32 cellular contexts compared by ENCODE assay signal in the genomic region with DNA sequence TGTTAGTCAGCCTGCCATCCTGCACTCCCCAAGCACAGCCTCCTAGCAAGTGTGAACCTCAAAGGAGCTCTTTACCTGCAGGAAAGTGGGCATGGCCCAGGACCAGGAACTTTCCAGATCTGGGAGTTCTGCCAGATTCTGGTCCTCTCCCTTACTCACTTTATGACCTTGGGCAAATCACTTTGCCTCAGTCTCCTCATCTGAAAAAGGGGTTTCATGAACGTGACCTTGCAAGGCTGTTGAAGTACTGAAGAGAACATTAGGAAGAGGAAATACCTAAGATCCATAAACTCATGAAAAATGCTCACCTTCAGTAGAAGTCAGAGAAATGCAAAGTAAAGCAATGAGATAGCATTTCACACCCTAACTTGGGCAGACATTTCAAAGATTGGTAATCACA.
"Had no signal": no experiment of that assay in that cellular context is flagged by ENCODE, and none has a peak within 500 bp of the region (broad histone marks: within the 10 kb centered on the region; RNA-seq: fewer than 3 reads in every experiment).

No MANE protein-coding gene starts in this region.

- H3K4me1 Mint-ChIP-seq: activated CD4-positive, alpha-beta T cell treated with anti-CD3 and anti-CD28 coated beads for 36 hours; activated CD4-positive, alpha-beta T cell treated with anti-CD3 and anti-CD28 coated beads, Interleukin-2, amount 10 ng/mL, durations not matched to agents 24 days and 14 days; activated naive CD4-positive, alpha-beta T cell treated with anti-CD3 and anti-CD28 coated beads, Interleukin-2, amount 10 ng/mL, durations not matched to agents 7 days and 5 days; activated naive CD8-positive, alpha-beta T cell treated with anti-CD3 and anti-CD28 coated beads, Interleukin-2, amount 10 ng/mL, durations not matched to agents 7 days and 5 days; brain had no signal

- DNase-seq: activated CD4-positive, alpha-beta memory T cell treated with anti-CD3 and anti-CD28 coated beads for 36 hours; activated CD4-positive, alpha-beta T cell treated with anti-CD3 and anti-CD28 coated beads for 36 hours; activated CD4-positive, alpha-beta T cell treated with anti-CD3 and anti-CD28 coated beads, Interleukin-2, amount 10 ng/mL, durations not matched to agents 24 days and 14 days; activated CD4-positive, CD25-positive, alpha-beta regulatory T cell; activated CD4-positive, CD25-positive, alpha-beta regulatory T cell treated with anti-CD3 and anti-CD28 coated beads, Interleukin-2, amount 50 U/mL, for 72 hours; activated CD8-positive, alpha-beta memory T cell treated with anti-CD3 and anti-CD28 coated beads, Interleukin-2, amount 50 U/mL, for 48 hours; activated CD8-positive, alpha-beta T cell treated with anti-CD3 and anti-CD28 coated beads, Interleukin-2, amount 10 ng/mL, durations not matched to agents 7 days and 5 days; activated gamma-delta T cell; activated naive CD4-positive, alpha-beta T cell; activated naive CD4-positive, alpha-beta T cell treated with anti-CD3 and anti-CD28 coated beads, Interleukin-2, amount 10 ng/mL, durations not matched to agents 7 days and 5 days; activated naive CD8-positive, alpha-beta T cell treated with anti-CD3 and anti-CD28 coated beads, Interleukin-2, amount 10 ng/mL, durations not matched to agents 7 days and 5 days; activated T-cell treated with anti-CD3 and anti-CD28 coated beads for 4 hours; activated T-cell treated with anti-CD3 and anti-CD28 coated beads, Interleukin-2, amount 50 U/mL, for 24 hours; activated T-cell treated with anti-CD3 and anti-CD28 coated beads, Interleukin-2, amount 50 U/mL, for 72 hours; central memory CD4-positive, alpha-beta T cell; cerebellar nuclear complex; dermis blood vessel endothelial cell; effector CD4-positive, alpha-beta T cell; effector memory CD8-positive, alpha-beta T cell; erythroblast; foreskin keratinocyte; gastrocnemius medialis; glutamatergic neuron; heart left ventricle; T-helper 2 cell had no signal

- ATAC-seq: activated CD4-positive, alpha-beta T cell treated with anti-CD3 and anti-CD28 coated beads for 36 hours; activated CD8-positive, alpha-beta T cell treated with anti-CD3 and anti-CD28 coated beads, Interleukin-2, amount 10 ng/mL, durations not matched to agents 7 days and 5 days; activated naive CD4-positive, alpha-beta T cell treated with anti-CD3 and anti-CD28 coated beads, Interleukin-2, amount 50 U/mL, for 72 hours; activated T-cell treated with anti-CD3 and anti-CD28 coated beads, Interleukin-2, amount 50 U/mL, for 72 hours; effector memory CD8-positive, alpha-beta T cell; foreskin keratinocyte; gastrocnemius medialis; heart left ventricle had no signal

- H3K36me3 ChIP-seq: breast epithelium had no signal

- H3K4me1 ChIP-seq: ascending aorta, breast epithelium, foreskin keratinocyte, gastrocnemius medialis had no signal

- H3K9me3 ChIP-seq: ascending aorta, breast epithelium, esophagus muscularis mucosa, gastrocnemius medialis, heart left ventricle had no signal

- H3K27ac ChIP-seq: ascending aorta, breast epithelium, cardiac muscle cell, coronary artery, esophagus muscularis mucosa, foreskin keratinocyte, gastrocnemius medialis, heart left ventricle had no signal

- H3K36me3 Mint-ChIP-seq: activated CD4-positive, alpha-beta memory T cell treated with anti-CD3 and anti-CD28 coated beads for 36 hours; activated naive CD4-positive, alpha-beta T cell treated with anti-CD3 and anti-CD28 coated beads, Interleukin-2, amount 10 ng/mL, durations not matched to agents 7 days and 5 days had no signal

- H3K4me3 ChIP-seq: ascending aorta, breast epithelium, cardiac muscle cell, coronary artery, esophagus muscularis mucosa, gastrocnemius medialis, heart left ventricle had no signal

- H3K27ac Mint-ChIP-seq: activated CD4-positive, alpha-beta memory T cell treated with anti-CD3 and anti-CD28 coated beads for 36 hours; activated CD4-positive, alpha-beta T cell treated with anti-CD3 and anti-CD28 coated beads for 36 hours; activated CD4-positive, alpha-beta T cell treated with anti-CD3 and anti-CD28 coated beads, Interleukin-2, amount 10 ng/mL, durations not matched to agents 24 days and 14 days; activated CD8-positive, alpha-beta T cell treated with anti-CD3 and anti-CD28 coated beads, Interleukin-2, amount 10 ng/mL, durations not matched to agents 7 days and 5 days; activated naive CD4-positive, alpha-beta T cell treated with anti-CD3 and anti-CD28 coated beads, Interleukin-2, amount 10 ng/mL, durations not matched to agents 7 days and 5 days; activated naive CD4-positive, alpha-beta T cell treated with anti-CD3 and anti-CD28 coated beads, Interleukin-2, amount 50 U/mL, for 72 hours; activated naive CD8-positive, alpha-beta T cell treated with anti-CD3 and anti-CD28 coated beads, Interleukin-2, amount 10 ng/mL, durations not matched to agents 7 days and 5 days; activated T-cell treated with anti-CD3 and anti-CD28 coated beads, Interleukin-2, amount 50 U/mL, for 24 hours; activated T-cell treated with anti-CD3 and anti-CD28 coated beads, Interleukin-2, amount 50 U/mL, for 72 hours; effector memory CD8-positive, alpha-beta T cell had no signal

- H3K4me3 Mint-ChIP-seq: activated CD4-positive, alpha-beta memory T cell treated with anti-CD3 and anti-CD28 coated beads for 36 hours; activated CD4-positive, alpha-beta T cell treated with anti-CD3 and anti-CD28 coated beads for 36 hours; activated CD4-positive, alpha-beta T cell treated with anti-CD3 and anti-CD28 coated beads, Interleukin-2, amount 10 ng/mL, durations not matched to agents 24 days and 14 days; activated CD8-positive, alpha-beta T cell treated with anti-CD3 and anti-CD28 coated beads, Interleukin-2, amount 10 ng/mL, durations not matched to agents 7 days and 5 days; activated naive CD4-positive, alpha-beta T cell treated with anti-CD3 and anti-CD28 coated beads, Interleukin-2, amount 10 ng/mL, durations not matched to agents 7 days and 5 days; activated naive CD8-positive, alpha-beta T cell treated with anti-CD3 and anti-CD28 coated beads, Interleukin-2, amount 10 ng/mL, durations not matched to agents 7 days and 5 days; activated T-cell treated with anti-CD3 and anti-CD28 coated beads, Interleukin-2, amount 50 U/mL, for 24 hours; activated T-cell treated with anti-CD3 and anti-CD28 coated beads, Interleukin-2, amount 50 U/mL, for 72 hours; brain; effector memory CD8-positive, alpha-beta T cell had no signal

- H3K27me3 ChIP-seq: ascending aorta, breast epithelium, cardiac muscle cell, esophagus muscularis mucosa, foreskin keratinocyte, gastrocnemius medialis, heart left ventricle had no signal

- H3K27me3 Mint-ChIP-seq: activated CD4-positive, alpha-beta T cell treated with anti-CD3 and anti-CD28 coated beads for 36 hours; activated CD4-positive, alpha-beta T cell treated with anti-CD3 and anti-CD28 coated beads, Interleukin-2, amount 10 ng/mL, durations not matched to agents 24 days and 14 days; activated naive CD8-positive, alpha-beta T cell treated with anti-CD3 and anti-CD28 coated beads, Interleukin-2, amount 10 ng/mL, durations not matched to agents 7 days and 5 days; activated T-cell treated with anti-CD3 and anti-CD28 coated beads, Interleukin-2, amount 50 U/mL, for 24 hours; brain; effector memory CD8-positive, alpha-beta T cell had no signal

- H3K9me3 Mint-ChIP-seq: activated CD4-positive, alpha-beta memory T cell treated with anti-CD3 and anti-CD28 coated beads for 36 hours; activated CD4-positive, alpha-beta T cell treated with anti-CD3 and anti-CD28 coated beads, Interleukin-2, amount 10 ng/mL, durations not matched to agents 24 days and 14 days; activated naive CD4-positive, alpha-beta T cell treated with anti-CD3 and anti-CD28 coated beads, Interleukin-2, amount 10 ng/mL, durations not matched to agents 7 days and 5 days; activated naive CD4-positive, alpha-beta T cell treated with anti-CD3 and anti-CD28 coated beads, Interleukin-2, amount 50 U/mL, for 72 hours; activated naive CD8-positive, alpha-beta T cell treated with anti-CD3 and anti-CD28 coated beads, Interleukin-2, amount 10 ng/mL, durations not matched to agents 7 days and 5 days; activated T-cell treated with anti-CD3 and anti-CD28 coated beads, Interleukin-2, amount 50 U/mL, for 24 hours; activated T-cell treated with anti-CD3 and anti-CD28 coated beads, Interleukin-2, amount 50 U/mL, for 72 hours; brain; effector memory CD8-positive, alpha-beta T cell had no signal
